Comparison of ENCODE assay signal across 8 cellular contexts in the genomic region with DNA sequence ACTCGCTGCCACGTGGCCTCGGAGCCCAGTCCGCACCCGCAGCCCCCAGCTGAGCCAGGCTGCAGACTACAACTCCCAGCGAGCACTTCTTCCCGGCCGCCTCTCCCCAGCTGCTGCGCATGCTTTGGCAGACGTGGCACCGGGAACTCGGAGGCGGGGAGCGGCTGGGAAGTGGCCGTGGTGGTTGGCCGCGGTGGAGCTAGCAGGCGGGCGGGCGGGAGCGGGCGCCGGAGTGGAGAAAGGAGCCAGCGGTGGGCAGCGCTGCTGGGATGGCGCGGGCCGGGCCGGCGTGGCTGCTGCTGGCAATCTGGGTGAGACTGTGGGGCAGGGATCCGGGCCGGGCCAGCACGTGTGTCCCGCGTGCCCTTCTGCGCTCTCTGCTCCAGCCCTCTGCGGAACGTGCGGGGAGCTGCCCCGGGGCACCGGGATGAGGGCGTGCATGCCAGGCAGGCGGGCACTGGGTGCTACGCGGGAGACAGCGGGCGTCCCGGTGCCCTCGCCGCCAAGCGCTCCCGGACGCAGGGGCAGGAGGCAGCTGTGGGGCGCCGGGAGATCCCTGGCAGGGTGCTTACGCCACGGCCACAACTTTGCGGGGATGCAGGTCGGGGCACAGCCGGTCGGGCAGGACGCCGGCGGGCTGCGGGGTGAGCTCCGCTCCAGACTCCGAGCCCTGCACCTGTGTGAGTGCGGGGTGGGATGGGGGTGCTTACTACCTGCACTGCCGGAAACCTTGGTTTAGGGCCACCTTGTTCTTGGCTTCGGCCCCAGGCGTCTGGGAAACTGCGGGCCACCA. TPM values are rescaled to one million over a fixed set of nuclear protein-coding genes. Genes with fewer than 3 reads are reported as not detected.
DNase-seq lines count a peak whose midpoint lies in the region; ATAC-seq and TF ChIP-seq lines count a peak whose summit lies in the region.

A gene (plus strand): TSS at position 130 of the 793 bp plus-strand sequence. CDS start 140 bp downstream, at position 270.

- WGBS in ectodermal cell, 2 experiments: 0 to 1% methylated on average over 72 of the region's 72 CpGs
- WGBS in lung, 2 donors: 0 to 1% methylated on average over 66 to 72 of the region's 72 CpGs

- no peaks in the 10 kb centered on the region for H3K9me3 ChIP-seq in ectodermal cell (ENCODE audit: control insufficient read depth, low read length)
- no peaks in the 10 kb centered on the region for H3K9me3 ChIP-seq in lung (ENCODE audit: control insufficient read depth in 2 of 2, insufficient read depth in 1 of 2, low read length in 1 of 2)

- H3K27me3 ChIP-seq in ectodermal cell (ENCODE audit: control insufficient read depth, insufficient read depth, low read length, poor library complexity, severe bottlenecking) (peaks cover 30% of the 10 kb centered on the region), lung (ENCODE audit: control insufficient read depth, insufficient read depth) (no peaks in the 10 kb centered on the region)

- DNase-seq in C1 segment of cervical spinal cord (lab: John Stamatoyannopoulos, UW) (peak; percentile 21 to 91 (median 76)), NCI-H69 (lab: John Stamatoyannopoulos, UW) (peak; percentile 92), lung (ENCODE audit: low spot score) (peak; percentile 91)
- DNase-seq in activated CD4-positive, alpha-beta T cell treated with anti-CD3 and anti-CD28 coated beads, Interleukin-2, amount 50 U/mL, for 48 hours: peak; percentile 83 to 88
- DNase-seq in stimulated activated CD4-positive, alpha-beta T cell treated with anti-CD3 and anti-CD28 coated beads, TNF-alpha, amount 100 ng/mL, for 1 hour (ENCODE audit: low read depth in 3 of 3, low spot score in 1 of 3): peak in 2 of 3 donors; percentile 7 to 64

- peaks cover 8% of the 10 kb centered on the region for H3K4me1 ChIP-seq in ectodermal cell (ENCODE audit: control insufficient read depth, insufficient read depth, low read length)
- H3K4me1 ChIP-seq in lung (ENCODE audit: control insufficient read depth in 2 of 2, insufficient read depth in 2 of 2, low read length in 2 of 2): peaks cover 3 to 11% of the 10 kb centered on the region in 2 donors

- ATAC-seq in GM19328 (IDR thresholded peaks at IDR 0.05; ENCODE audit: unreplicated experiment): peak; percentile 90
- ATAC-seq in HG03520 (IDR thresholded peaks at IDR 0.05; ENCODE audit: unreplicated experiment): peak; percentile 57
- ATAC-seq in lung (ENCODE audit: insufficient read depth, low FRiP score): peak; percentile 93

- H3K36me3 ChIP-seq in ectodermal cell (ENCODE audit: control insufficient read depth, insufficient read depth, low read length): no peaks in the 10 kb centered on the region
- no peaks in the 10 kb centered on the region for H3K36me3 ChIP-seq in lung (ENCODE audit: control insufficient read depth in 2 of 2, insufficient read depth in 2 of 2, low read length in 2 of 2)

- H3K27ac ChIP-seq in ectodermal cell (ENCODE audit: insufficient read depth, low read depth, low read length, poor library complexity, severe bottlenecking): no peak within 1 kb of the TSS
- H3K27ac ChIP-seq in lung (ENCODE audit: low read depth in 1 of 2, low read length in 1 of 2): peak within 1 kb of the TSS; percentile 84 to 92

- TF ChIP-seq CTCF in lung (IDR thresholded peaks at IDR 0.05; ENCODE audit: control extremely low read depth, extremely low read depth): no peak

- peak within 1 kb of the TSS; percentile 68 for H3K4me3 ChIP-seq in ectodermal cell (ENCODE audit: insufficient read depth, low read depth, low read length)
- peak within 1 kb of the TSS; percentile 84 for H3K4me3 ChIP-seq in lung

RNA-seq across cellular contexts. Expression of the gene that starts here (rescaled TPM):
- 12.4 TPM for polyA plus RNA-seq in ectodermal cell (2013, experiment 1 of 4)
- polyA plus RNA-seq in ectodermal cell (2013, experiment 2 of 4): 7.2 TPM
- polyA plus RNA-seq in ectodermal cell (2013, experiment 3 of 4): 12.2 TPM
- polyA plus RNA-seq in ectodermal cell (2013, experiment 4 of 4): 10.9 TPM
- total RNA-seq in lung: 10 to 100 TPM; 35.9 to 38.6 TPM
- 10 to 100 TPM; 15.5 to 25.5 TPM for polyA plus RNA-seq in lung

Comparison
In these comparisons a context has a peak if more than half of its experiments do, and no peak if none do; other contexts are left out.
1. DNase-seq: peak in every context shown above with its lines; median percentile 92 in NCI-H69; 91 in lung; 86 in activated CD4-positive, alpha-beta T cell treated with anti-CD3 and anti-CD28 coated beads, Interleukin-2, amount 50 U/mL, for 48 hours; 76 in C1 segment of cervical spinal cord; 36 in stimulated activated CD4-positive, alpha-beta T cell treated with anti-CD3 and anti-CD28 coated beads, TNF-alpha, amount 100 ng/mL, for 1 hour.